Comparison of ENCODE assay signal across 17 cellular contexts in the genomic region with DNA sequence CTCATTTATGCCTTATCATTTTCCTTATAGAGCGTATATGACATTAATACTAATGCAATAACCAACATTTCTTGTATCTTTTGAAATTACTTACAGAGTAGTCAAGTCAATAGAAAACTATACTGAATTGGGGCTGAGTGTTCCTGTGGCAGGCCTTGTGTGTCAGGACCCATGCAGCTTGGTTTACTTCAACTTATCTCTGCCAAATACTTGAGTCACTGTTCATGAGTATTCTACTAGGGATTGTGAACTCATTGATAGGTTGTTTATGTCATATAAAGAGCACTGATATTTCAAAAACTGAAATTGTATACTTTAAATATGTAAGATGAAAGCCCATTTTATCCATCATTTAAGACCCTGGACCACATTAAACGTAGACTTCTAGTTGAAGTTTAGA.
"Had no signal": no experiment of that assay in that cellular context is flagged by ENCODE, and none has a peak within 500 bp of the region (broad histone marks: within the 10 kb centered on the region; RNA-seq: fewer than 3 reads in every experiment).

No MANE protein-coding gene starts in this region.

- FAIRE-seq: small intestine had no signal

- DNase-seq: activated CD4-positive, alpha-beta T cell treated with anti-CD3 and anti-CD28 coated beads for 36 hours; activated CD4-positive, alpha-beta T cell treated with anti-CD3 and anti-CD28 coated beads, Interleukin-2, amount 50 U/mL, for 48 hours; activated naive CD8-positive, alpha-beta T cell treated with anti-CD3 and anti-CD28 coated beads for 36 hours; activated T-cell treated with anti-CD3 and anti-CD28 coated beads for 4 hours; amniotic stem cell; effector memory CD8-positive, alpha-beta T cell; immature natural killer cell; left ventricle myocardium superior; small intestine; stimulated activated CD4-positive, alpha-beta T cell treated with anti-CD3 and anti-CD28 coated beads, Interleukin-15, amount 100 ng/mL, for 24 hours; stimulated activated CD4-positive, alpha-beta T cell treated with anti-CD3 and anti-CD28 coated beads, Interleukin-4, amount 100 ng/mL, for 1 hour; stimulated activated naive CD8-positive, alpha-beta T cell treated with anti-CD3 and anti-CD28 coated beads, Interleukin-15, amount 100 ng/mL, for 72 hours; T-helper 17 cell; trophoblast cell; WERI-Rb-1 had no signal

- H3K4me3 ChIP-seq: prostate gland, right atrium auricular region had no signal

- H3K27me3 ChIP-seq: right atrium auricular region had no signal

- H3K9me3 ChIP-seq: prostate gland, right atrium auricular region had no signal

- H3K4me1 ChIP-seq: prostate gland, right atrium auricular region had no signal

- H3K36me3 ChIP-seq: prostate gland, right atrium auricular region, WERI-Rb-1 had no signal

- ATAC-seq: activated CD4-positive, alpha-beta T cell treated with anti-CD3 and anti-CD28 coated beads for 36 hours; effector memory CD8-positive, alpha-beta T cell; left ventricle myocardium superior; stimulated activated naive CD8-positive, alpha-beta T cell treated with anti-CD3 and anti-CD28 coated beads, Interleukin-15, amount 100 ng/mL, for 72 hours; T-helper 17 cell had no signal

- H3K27ac ChIP-seq: prostate gland, right atrium auricular region, WERI-Rb-1 had no signal
